1 cellular context compared by ENCODE assay signal in the genomic region with DNA sequence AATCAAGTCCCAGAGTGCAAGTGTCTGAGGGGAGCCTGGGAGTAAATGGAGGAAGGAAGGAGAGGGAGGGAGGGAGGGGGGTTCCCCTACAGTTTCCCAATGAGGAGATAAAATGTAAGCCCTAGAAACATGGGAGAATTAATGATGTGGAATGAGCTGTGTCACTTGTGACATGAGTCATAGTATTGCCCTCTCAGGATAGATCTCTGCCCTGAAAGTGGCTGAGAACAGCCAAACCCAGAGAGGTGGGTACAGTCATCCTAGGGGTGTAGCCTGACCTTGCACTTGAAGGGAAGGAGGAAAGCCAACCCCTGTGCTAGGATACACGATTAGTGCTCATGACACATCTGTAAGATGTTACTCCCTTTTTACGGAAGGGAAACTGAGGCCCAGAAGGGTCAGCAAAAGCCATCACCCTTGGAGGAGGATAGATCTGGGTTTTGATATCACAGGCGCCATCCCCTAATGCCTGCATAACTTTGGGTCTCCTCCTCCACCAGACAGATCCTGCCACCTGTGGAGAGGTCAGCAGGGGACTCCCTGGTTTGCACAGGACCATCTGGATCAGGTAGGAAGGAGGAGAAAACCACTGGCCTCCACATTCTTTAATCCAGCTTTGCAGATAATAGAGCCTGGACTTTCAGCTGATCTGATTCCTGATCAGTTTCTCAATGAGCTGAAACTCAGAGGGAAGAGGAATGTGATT.
TF ChIP-seq lines count a peak whose summit lies in the region.

No MANE protein-coding gene starts in this region.

TF ChIP-seq in K562, 482 proteins besides CTCF, POLR2A, EP300 and RAD21 (continued from another document):
- no peak for TF ChIP-seq PHB2 (IDR thresholded peaks at IDR 0.05; ENCODE audit: low read depth)
